ENCODE assay signal across 20 cellular contexts in the genomic region with DNA sequence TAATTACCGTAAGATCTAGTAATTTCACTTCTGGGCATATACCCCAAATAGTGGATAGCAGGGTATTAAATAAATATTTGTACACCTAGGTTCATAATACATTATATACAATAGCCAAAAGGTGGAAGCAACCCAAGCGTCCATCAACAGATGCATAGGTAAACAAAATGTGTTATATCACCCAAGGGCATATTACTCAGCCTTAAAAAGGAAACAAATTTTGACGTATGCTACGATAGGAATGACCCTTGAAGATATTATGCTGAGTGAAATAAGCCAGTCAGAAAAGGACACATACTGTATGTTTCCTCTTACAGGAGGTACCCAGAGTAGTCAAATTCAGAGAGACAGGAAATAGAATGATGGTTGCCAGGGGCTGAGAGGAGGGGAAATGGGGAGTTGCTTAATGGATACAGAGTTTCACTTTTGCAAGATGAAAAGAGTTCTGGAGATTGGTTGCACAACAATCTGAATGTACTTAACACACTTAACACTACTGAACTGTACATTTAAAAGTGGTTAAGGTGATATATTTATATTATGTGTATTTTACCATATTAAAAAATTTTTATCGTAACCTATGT.
"Had no signal": no experiment of that assay in that cellular context is flagged by ENCODE, and none has a peak within 500 bp of the region (broad histone marks: within the 10 kb centered on the region; RNA-seq: fewer than 3 reads in every experiment).

No MANE protein-coding gene starts in this region.

- DNase-seq: activated CD4-positive, alpha-beta T cell treated with anti-CD3 and anti-CD28 coated beads for 1 hour; activated CD8-positive, alpha-beta memory T cell treated with anti-CD3 and anti-CD28 coated beads, Interleukin-2, amount 50 U/mL, for 4 hours; activated CD8-positive, alpha-beta T cell treated with anti-CD3 and anti-CD28 coated beads, Interleukin-2, amount 10 ng/mL, durations not matched to agents 7 days and 5 days; activated effector memory CD4-positive, alpha-beta T cell treated with anti-CD3 and anti-CD28 coated beads, Interleukin-2, amount 50 U/mL, for 16 hours; activated T-cell treated with anti-CD3 and anti-CD28 coated beads, Interleukin-2, amount 50 U/mL, for 48 hours; amygdala; cerebellar nuclear complex; effector memory CD4-positive, alpha-beta T cell; foreskin melanocyte; heart left ventricle; nephron progenitor cell; occipital lobe; small intestine; stimulated activated CD4-positive, alpha-beta T cell treated with anti-CD3 and anti-CD28 coated beads, Interleukin-4, amount 100 ng/mL, for 24 hours; stimulated activated CD8-positive, alpha-beta memory T cell treated with anti-CD3 and anti-CD28 coated beads, Interleukin-4, amount 100 ng/mL, for 48 hours; stimulated activated naive CD4-positive, alpha-beta T cell treated with Interleukin-2 at 50 U/mL for 16 hours; substantia nigra; T1000; transverse colon had no signal

- ATAC-seq: activated CD8-positive, alpha-beta T cell treated with anti-CD3 and anti-CD28 coated beads, Interleukin-2, amount 10 ng/mL, durations not matched to agents 7 days and 5 days; heart left ventricle had no signal

- H3K27me3 ChIP-seq: right atrium auricular region, transverse colon had no signal

- H3K36me3 ChIP-seq: heart left ventricle, right atrium auricular region, transverse colon had no signal

- H3K4me1 ChIP-seq: right atrium auricular region, transverse colon had no signal

- H3K4me3 ChIP-seq: heart left ventricle, right atrium auricular region, transverse colon had no signal

- H3K9me3 ChIP-seq: heart left ventricle, right atrium auricular region, transverse colon had no signal

- H3K27ac ChIP-seq: heart left ventricle, right atrium auricular region, transverse colon had no signal
